ENCODE assay signal across 1 cellular context in the genomic region with DNA sequence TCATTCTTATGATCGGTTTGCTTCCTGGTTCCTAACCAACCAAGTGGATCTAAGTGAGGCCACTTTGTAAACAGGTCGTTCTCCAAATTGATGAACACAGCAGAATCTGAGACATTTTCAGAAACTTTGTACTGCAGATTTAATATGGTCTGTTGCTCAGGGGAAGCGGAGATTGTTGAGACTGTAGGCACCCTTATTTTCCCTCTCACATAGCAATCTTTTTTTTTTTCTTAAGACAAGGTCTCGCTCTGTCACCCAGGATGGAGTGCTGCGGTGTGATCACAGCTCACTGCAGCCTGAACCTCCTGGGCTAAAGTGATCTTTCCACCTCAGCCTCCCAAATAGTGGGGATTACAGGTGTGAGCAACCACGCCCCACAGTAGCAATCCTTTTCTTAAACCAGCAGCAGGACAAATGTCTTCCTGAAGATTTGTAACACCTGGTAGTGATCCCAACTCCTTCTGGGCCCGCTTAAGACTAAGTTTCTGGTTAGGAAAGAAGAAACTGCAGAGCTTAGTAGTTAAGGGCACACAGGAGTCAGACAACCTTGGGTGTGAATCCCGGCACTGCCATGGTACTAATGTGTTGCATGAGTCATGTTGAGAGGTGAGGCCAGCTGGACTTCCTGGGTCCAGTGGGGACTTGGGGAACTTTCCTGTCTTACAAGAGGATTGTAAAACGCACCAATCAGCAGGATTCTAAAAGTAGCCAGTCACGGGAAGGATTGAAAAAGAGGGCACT.
TF ChIP-seq lines count a peak whose summit lies in the region.

No MANE protein-coding gene starts in this region.

TF ChIP-seq in H1, 55 proteins besides CTCF, POLR2A, EP300 and RAD21:
- TF ChIP-seq, protein P1, sequence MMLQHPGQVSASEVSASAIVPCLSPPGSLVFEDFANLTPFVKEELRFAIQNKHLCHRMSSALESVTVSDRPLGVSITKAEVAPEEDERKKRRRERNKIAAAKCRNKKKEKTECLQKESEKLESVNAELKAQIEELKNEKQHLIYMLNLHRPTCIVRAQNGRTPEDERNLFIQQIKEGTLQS (IDR thresholded peaks at IDR 0.05; ENCODE audit: insufficient read depth, low read depth, low read length), result no peak
- TF ChIP-seq, protein P2, sequence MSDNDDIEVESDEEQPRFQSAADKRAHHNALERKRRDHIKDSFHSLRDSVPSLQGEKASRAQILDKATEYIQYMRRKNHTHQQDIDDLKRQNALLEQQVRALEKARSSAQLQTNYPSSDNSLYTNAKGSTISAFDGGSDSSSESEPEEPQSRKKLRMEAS (IDR thresholded peaks at IDR 0.05), result no peak
TF ChIP-seq in H1: peak in this region for 0.
